27 cellular contexts compared by ENCODE assay signal in the genomic region with DNA sequence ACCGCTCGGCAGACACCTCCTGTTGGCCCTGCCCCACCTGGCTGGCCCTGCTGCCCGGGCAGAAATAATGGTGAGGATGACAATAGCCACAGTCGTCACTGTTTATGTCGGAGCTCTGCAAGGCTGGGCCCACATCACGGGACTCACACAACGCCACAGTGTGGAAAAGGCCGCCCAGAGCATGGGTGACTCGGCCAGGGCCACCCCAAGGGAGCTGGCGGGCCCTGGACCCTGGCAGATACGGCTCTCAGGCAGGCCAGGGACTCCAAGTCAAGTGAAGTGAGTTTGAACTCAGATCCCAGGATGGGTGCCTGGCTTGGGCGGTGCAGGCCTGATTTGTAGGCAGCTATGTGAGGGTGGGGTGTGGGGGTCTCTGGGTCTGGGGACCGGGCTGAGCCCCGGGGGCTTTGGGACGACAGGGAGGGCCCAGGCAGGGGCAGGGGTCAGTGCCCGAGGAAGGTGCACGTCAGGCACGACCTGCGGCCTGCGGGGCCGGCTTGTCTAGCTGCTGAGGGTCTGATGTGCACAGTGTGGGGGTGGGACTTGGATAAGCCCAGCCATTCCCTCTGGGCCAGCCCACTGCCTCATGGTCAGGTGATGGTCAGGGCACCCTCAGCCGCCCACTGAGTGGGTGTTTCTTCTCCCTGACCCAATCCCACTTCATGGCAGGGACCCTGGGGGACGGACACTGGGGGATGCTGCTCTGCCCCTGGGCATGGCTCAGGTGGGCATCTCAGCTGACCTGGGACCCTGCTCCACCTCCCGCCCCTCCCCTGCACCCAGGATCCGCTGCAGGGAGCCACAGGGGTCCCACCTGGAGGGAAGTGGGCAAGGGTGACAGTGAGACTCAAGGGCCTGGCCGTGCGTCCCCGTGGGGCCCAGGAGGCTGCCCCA. TPM values are rescaled to one million over a fixed set of nuclear protein-coding genes. Genes with fewer than 3 reads are reported as not detected.
A peak's percentile ranks its signal among the peaks of the same experiment; 100 is the strongest.
DNase-seq lines count a peak whose midpoint lies in the region; ATAC-seq, FAIRE-seq and TF ChIP-seq lines count a peak whose summit lies in the region.
"Had no signal": no experiment of that assay in that cellular context is flagged by ENCODE, and none has a peak within 500 bp of the region (broad histone marks: within the 10 kb centered on the region; RNA-seq: fewer than 3 reads in every experiment).

No MANE protein-coding gene starts in this region.

- BruUV-seq in HCT116 (replicated peaks; lab: Mats Ljungman, UMichigan) = no TSS peak

- CTCF ChIA-PET in HCT116 (lab: Charles Lee) = no interaction called here

- TF ChIP-seq RAD21 in HCT116 (IDR thresholded peaks at IDR 0.05; ENCODE audit: low read depth) = no peak

- dilution Hi-C loops in keratinocyte (cut with MboI; ENCODE audit: extremely low pct_ligation_motif_present, low sequenced_read_pairs) = no loop called here

- H3K9me3 Mint-ChIP-seq in stimulated activated effector memory CD8-positive, alpha-beta T cell treated with anti-CD3 and anti-CD28 coated beads, Interleukin-12 subunit alpha, Interleukin-12 subunit beta, amount 100 ng/mL, for 72 hours = no peaks in the 10 kb centered on the region
- H3K9me3 Mint-ChIP-seq: activated CD4-positive, alpha-beta T cell treated with anti-CD3 and anti-CD28 coated beads, Interleukin-2, amount 10 ng/mL, durations not matched to agents 24 days and 14 days; dendritic cell treated with granulocyte-macrophage colony-stimulating factor and Interleukin-4, amounts not matched to agents 40 ng/mL and 50 ng/mL, for 4 days; naive thymus-derived CD8-positive, alpha-beta T cell had no signal

- peaks cover 16% of the 10 kb centered on the region for H3K4me1 Mint-ChIP-seq in stimulated activated effector memory CD8-positive, alpha-beta T cell treated with anti-CD3 and anti-CD28 coated beads, Interleukin-12 subunit alpha, Interleukin-12 subunit beta, amount 100 ng/mL, for 72 hours

- H3K9me3 ChIP-seq in HCT116 (ENCODE audit: control insufficient read depth in 1 of 2, insufficient read depth in 1 of 2, low read depth in 1 of 2, low read length in 2 of 2) (no peaks in the 10 kb centered on the region), RWPE2 (ENCODE audit: severe bottlenecking) (no peaks in the 10 kb centered on the region), keratinocyte (ENCODE audit: control insufficient read depth, low read depth, low read length) (no peaks in the 10 kb centered on the region)
- H3K9me3 ChIP-seq: BLaER1, Caco-2, pancreas had no signal

- H3K4me1 ChIP-seq in HCT116 (ENCODE audit: control insufficient read depth in 1 of 2, insufficient read depth in 2 of 2, low read length in 2 of 2) (peaks cover 36 to 61% of the 10 kb centered on the region in 2 experiments), RWPE2 (ENCODE audit: insufficient read depth, poor library complexity, severe bottlenecking) (peaks cover 13% of the 10 kb centered on the region), keratinocyte (ENCODE audit: control insufficient read depth, extremely low read depth, insufficient read depth, low read length) (peaks cover 18% of the 10 kb centered on the region)
- H3K4me1 ChIP-seq: pancreas had no signal

- H3K27ac Mint-ChIP-seq in stimulated activated effector memory CD8-positive, alpha-beta T cell treated with anti-CD3 and anti-CD28 coated beads, Interleukin-12 subunit alpha, Interleukin-12 subunit beta, amount 100 ng/mL, for 72 hours = peak overlapping the region; percentile 73
- H3K27ac Mint-ChIP-seq: activated CD4-positive, alpha-beta T cell treated with anti-CD3 and anti-CD28 coated beads, Interleukin-2, amount 10 ng/mL, durations not matched to agents 24 days and 14 days; activated CD8-positive, alpha-beta memory T cell treated with anti-CD3 and anti-CD28 coated beads, Interleukin-2, amount 10 ng/mL, durations not matched to agents 7 days and 5 days; dendritic cell treated with granulocyte-macrophage colony-stimulating factor and Interleukin-4, amounts not matched to agents 40 ng/mL and 50 ng/mL, for 4 days; naive thymus-derived CD8-positive, alpha-beta T cell had no signal

- TF ChIP-seq POLR2A in HCT116 (IDR thresholded peaks at IDR 0.05; ENCODE audit: borderline replicate concordance, extremely low read depth, insufficient read depth, insufficient read length) = no peak

- H3K27ac ChIP-seq in HCT116 (ENCODE audit: low read depth, low read length) = peak overlapping the region; percentile 91
- H3K27ac ChIP-seq in RWPE2 (ENCODE audit: poor library complexity, severe bottlenecking) = peak overlapping the region; percentile 6
- no peak overlapping the region for H3K27ac ChIP-seq in keratinocyte (ENCODE audit: control insufficient read depth, insufficient read depth, low read length)
- H3K27ac ChIP-seq: BLaER1, WERI-Rb-1 had no signal

- H3K4me2 ChIP-seq in HCT116 (ENCODE audit: low read length) (peak overlapping the region; percentile 98), keratinocyte (ENCODE audit: control insufficient read depth, extremely low read depth, insufficient read depth, low read depth, low read length) (peak overlapping the region; percentile 56)
- H3K4me2 ChIP-seq: BLaER1 had no signal

- H3K79me2 ChIP-seq in HCT116 (ENCODE audit: insufficient read depth, low read length) (peaks cover 3% of the 10 kb centered on the region; the same call in 1 of the 2 replicates), keratinocyte (ENCODE audit: control insufficient read depth, insufficient read depth, low read length) (no peaks in the 10 kb centered on the region)

- POLR2A ChIA-PET in HCT116 (lab: Charles Lee) = interaction anchor here (1.2 kb wide), 1 partner anchor 9 kb away, joined by 11 read pairs; no protein-coding TSS in a partner anchor

- RAD21 ChIA-PET in HCT116 (lab: Charles Lee; ENCODE audit: low non-redundant PET in 1 of 2, low total read pairs in 2 of 2, uncharacterized antibody in 2 of 2, unreplicated experiment in 2 of 2) = no interaction called here

- ATAC-seq in HCT116 = no peak
- ATAC-seq in RWPE2 (ENCODE audit: low read depth) = no peak
- ATAC-seq in stimulated activated effector memory CD8-positive, alpha-beta T cell treated with anti-CD3 and anti-CD28 coated beads, Interleukin-12 subunit alpha, Interleukin-12 subunit beta, amount 100 ng/mL, for 72 hours = no peak
- ATAC-seq: activated CD8-positive, alpha-beta memory T cell treated with anti-CD3 and anti-CD28 coated beads, Interleukin-2, amount 10 ng/mL, durations not matched to agents 7 days and 5 days; naive thymus-derived CD8-positive, alpha-beta T cell; sciatic nerve had no signal

- DNase-seq in HCT116 (ENCODE audit: low read depth, low spot score) (no peak), RWPE2 (ENCODE audit: low spot score) (peak; percentile 69), keratinocyte (ENCODE audit: low read depth, low spot score) (no peak), G401 (ENCODE audit: low spot score) (no peak)
- no peak for DNase-seq in stimulated activated effector memory CD8-positive, alpha-beta T cell treated with anti-CD3 and anti-CD28 coated beads, Interleukin-12 subunit alpha, Interleukin-12 subunit beta, amount 100 ng/mL, for 72 hours (ENCODE audit: low spot score in 2 of 2)
- DNase-seq in stimulated activated naive CD4-positive, alpha-beta T cell (lab: John Stamatoyannopoulos, UW) = no peak
- no peak for DNase-seq in stimulated activated CD4-positive, alpha-beta T cell treated with anti-CD3 and anti-CD28 coated beads, Interleukin-4, amount 100 ng/mL, for 24 hours
- DNase-seq: activated CD4-positive, alpha-beta T cell treated with anti-CD3 and anti-CD28 coated beads, Interleukin-2, amount 10 ng/mL, durations not matched to agents 24 days and 14 days; activated CD8-positive, alpha-beta memory T cell treated with anti-CD3 and anti-CD28 coated beads, Interleukin-2, amount 10 ng/mL, durations not matched to agents 7 days and 5 days; activated naive CD4-positive, alpha-beta T cell treated with anti-CD3 and anti-CD28 coated beads, Interleukin-2, amount 50 U/mL, for 16 hours; amygdala; GOT3; Karpas-422; NCI-H1694 treated with DMSO at 0.1 percent for 48 hours; NCI-H2171 treated with DMSO at 0.1 percent for 48 hours; stimulated activated CD4-positive, alpha-beta T cell treated with anti-CD3 and anti-CD28 coated beads, Interleukin-15, amount 100 ng/mL, for 24 hours; WERI-Rb-1 had no signal

- FAIRE-seq in keratinocyte (lab: Jason Lieb, UNC) = no peak
- FAIRE-seq: bronchial epithelial cell, GM12891, pancreas had no signal

- in situ Hi-C loops in G401 (cut with HindIII; ENCODE audit: low sequenced_read_pairs) = no loop called here

- H3K36me3 ChIP-seq in HCT116 (ENCODE audit: control insufficient read depth in 1 of 2, insufficient read depth in 2 of 2, low read length in 2 of 2) = no peaks in the 10 kb centered on the region
- H3K36me3 ChIP-seq in RWPE2 (ENCODE audit: low read depth) = no peaks in the 10 kb centered on the region
- no peaks in the 10 kb centered on the region for H3K36me3 ChIP-seq in keratinocyte (ENCODE audit: control insufficient read depth in 2 of 2, extremely low read depth in 1 of 2, insufficient read depth in 2 of 2, low read length in 2 of 2)
- H3K36me3 ChIP-seq: BLaER1, pancreas, WERI-Rb-1 had no signal

- no peak overlapping the region for H2AFZ ChIP-seq in HCT116 (ENCODE audit: low read depth, low read length, poor library complexity, severe bottlenecking)
- H2AFZ ChIP-seq in keratinocyte (ENCODE audit: control insufficient read depth, low read length) = no peak overlapping the region

- H3K4me3 ChIP-seq in HCT116 (replicated peaks in 1 of 2; ENCODE audit: low read depth in 1 of 2, low read length in 2 of 2) = peak overlapping the region; percentile 63 to 70
- peak overlapping the region; percentile 8 for H3K4me3 ChIP-seq in RWPE2 (ENCODE audit: severe bottlenecking)
- no peak overlapping the region for H3K4me3 ChIP-seq in keratinocyte (ENCODE audit: control insufficient read depth in 2 of 3, extremely low read depth in 1 of 3, insufficient read depth in 2 of 3, low read depth in 1 of 3, low read length in 3 of 3)
- H3K4me3 ChIP-seq: BLaER1, pancreas had no signal

- H4K20me1 ChIP-seq in HCT116 (ENCODE audit: insufficient read depth) = no peaks in the 10 kb centered on the region
- no peaks in the 10 kb centered on the region for H4K20me1 ChIP-seq in keratinocyte (ENCODE audit: control insufficient read depth, extremely low read depth, insufficient read depth, low read length)

- peaks cover 11% of the 10 kb centered on the region for H3K36me3 Mint-ChIP-seq in stimulated activated effector memory CD8-positive, alpha-beta T cell treated with anti-CD3 and anti-CD28 coated beads, Interleukin-12 subunit alpha, Interleukin-12 subunit beta, amount 100 ng/mL, for 72 hours
- H3K36me3 Mint-ChIP-seq: activated CD8-positive, alpha-beta memory T cell treated with anti-CD3 and anti-CD28 coated beads, Interleukin-2, amount 10 ng/mL, durations not matched to agents 7 days and 5 days; naive thymus-derived CD8-positive, alpha-beta T cell had no signal

- no peaks in the 10 kb centered on the region for H3K9me2 ChIP-seq in HCT116 (ENCODE audit: insufficient read depth)

- H3K27me3 ChIP-seq in HCT116 (ENCODE audit: insufficient read depth, low read length) (no peaks in the 10 kb centered on the region), RWPE2 (ENCODE audit: insufficient read depth, poor library complexity, severe bottlenecking) (no peaks in the 10 kb centered on the region), keratinocyte (ENCODE audit: control insufficient read depth, extremely low read depth, insufficient read depth, low read length) (peaks cover 15% of the 10 kb centered on the region)
- H3K27me3 ChIP-seq: pancreas had no signal

- intact Hi-C loops in HCT116 (cut with micrococcal nuclease) = loop anchor here (5.0 kb wide), 1 partner anchor 274 kb away; a partner anchor contains a TSS

- peak overlapping the region; percentile 82 for H3K9ac ChIP-seq in HCT116 (ENCODE audit: low read length)
- peak overlapping the region; percentile 22 for H3K9ac ChIP-seq in keratinocyte (ENCODE audit: control insufficient read depth, extremely low read depth, insufficient read depth, low read length)
- H3K9ac ChIP-seq: BLaER1 had no signal

- H3K4me3 Mint-ChIP-seq in stimulated activated effector memory CD8-positive, alpha-beta T cell treated with anti-CD3 and anti-CD28 coated beads, Interleukin-12 subunit alpha, Interleukin-12 subunit beta, amount 100 ng/mL, for 72 hours = no peak overlapping the region
- H3K4me3 Mint-ChIP-seq: activated CD4-positive, alpha-beta T cell treated with anti-CD3 and anti-CD28 coated beads, Interleukin-2, amount 10 ng/mL, durations not matched to agents 24 days and 14 days; activated CD8-positive, alpha-beta memory T cell treated with anti-CD3 and anti-CD28 coated beads, Interleukin-2, amount 10 ng/mL, durations not matched to agents 7 days and 5 days; dendritic cell treated with granulocyte-macrophage colony-stimulating factor and Interleukin-4, amounts not matched to agents 40 ng/mL and 50 ng/mL, for 4 days; naive thymus-derived CD8-positive, alpha-beta T cell had no signal

- no peak for TF ChIP-seq CTCF in HCT116 (IDR thresholded peaks at IDR 0.05 in 2 of 3, conservative IDR thresholded peaks at IDR 0.05 in 1 of 3; ENCODE audit: borderline replicate concordance in 1 of 3, insufficient read depth in 1 of 3, low read depth in 2 of 3, low read length in 2 of 3)
- no peak for TF ChIP-seq CTCF in RWPE2 (IDR thresholded peaks at IDR 0.05; ENCODE audit: poor library complexity, severe bottlenecking)
- TF ChIP-seq CTCF in keratinocyte (optimal IDR thresholded peaks at IDR 0.05 in 1 of 3, IDR thresholded peaks at IDR 0.05 in 1 of 3, conservative IDR thresholded peaks at IDR 0.05 in 1 of 3; ENCODE audit: extremely low read depth in 1 of 3, insufficient read depth in 2 of 3, low read length in 3 of 3) = no peak

- H3K9me1 ChIP-seq in keratinocyte (ENCODE audit: control insufficient read depth, extremely low read depth, insufficient read depth, low read length) = no peaks in the 10 kb centered on the region

RNA-seq across cellular contexts. Expression of a gene that starts 1.0 kb away (rescaled TPM):
- 6.3 TPM for total RNA-seq in HCT116 (2021; ENCODE audit: unreplicated experiment)
- polyA plus RNA-seq in HCT116 (2012) = 8.6 and 8.7 TPM in 2 replicates
- 0.22 to 0.45 TPM (median 0.32 TPM) in 3 replicates for polyA plus RNA-seq in keratinocyte
- 3.1 TPM for polyA plus RNA-seq in keratinocyte (2011; ENCODE audit: low read depth)
- polyA plus RNA-seq in keratinocyte (2011; cell fraction: cytosol; rRNA removed) = 0.27 and 0.56 TPM in 2 replicates
- 0.90 and 0.99 TPM in 2 replicates for polyA plus RNA-seq in keratinocyte (2011; cell fraction: nucleus; rRNA removed)
- 0.29 and 19.8 TPM in 2 replicates for polyA plus RNA-seq in keratinocyte (2012; ENCODE audit: low replicate concordance)
- 0.56 TPM in 1 of 3 replicates, not detected in the others for polyA minus RNA-seq in keratinocyte
- polyA minus RNA-seq in keratinocyte (2011; cell fraction: cytosol; rRNA and poly(A)+ RNA removed) = not detected
- polyA minus RNA-seq in keratinocyte (2011; cell fraction: nucleus; rRNA and poly(A)+ RNA removed) = 1.2 and 1.8 TPM in 2 replicates
- total RNA-seq in G401 (2014; rRNA removed; shearing (Covaris generic)) = 3.5 and 4.3 TPM in 2 replicates
- total RNA-seq: activated CD4-positive, alpha-beta T cell treated with anti-CD3 and anti-CD28 coated beads, Interleukin-2, amount 10 ng/mL, durations not matched to agents 24 days and 14 days; activated CD8-positive, alpha-beta memory T cell treated with anti-CD3 and anti-CD28 coated beads, Interleukin-2, amount 10 ng/mL, durations not matched to agents 7 days and 5 days; mesenteric fat pad; naive thymus-derived CD8-positive, alpha-beta T cell; sciatic nerve; T-helper 2 cell treated with Interferon-gamma antibody and Interleukin-4, amounts not matched to agents 100 ng/mL and 5 ng/mL, for 36 hours had no signal
- polyA plus RNA-seq: naive thymus-derived CD8-positive, alpha-beta T cell had no signal

RNA-seq across cellular contexts. Expression of a gene that starts 42.8 kb away (rescaled TPM):
- total RNA-seq in HCT116 (2021; ENCODE audit: unreplicated experiment) = 22.7 TPM
- polyA plus RNA-seq in HCT116 (2012) = 11.0 and 13.4 TPM in 2 replicates
- 6.1 to 8.8 TPM (median 8.0 TPM) in 3 replicates for polyA plus RNA-seq in keratinocyte
- polyA plus RNA-seq in keratinocyte (2011; ENCODE audit: low read depth) = 3.2 TPM
- polyA plus RNA-seq in keratinocyte (2011; cell fraction: cytosol; rRNA removed) = 3.5 and 10.1 TPM in 2 replicates
- polyA plus RNA-seq in keratinocyte (2011; cell fraction: nucleus; rRNA removed) = 19.2 and 30.8 TPM in 2 replicates
- 9.8 and 11.1 TPM in 2 replicates for polyA plus RNA-seq in keratinocyte (2012; ENCODE audit: low replicate concordance)
- polyA minus RNA-seq in keratinocyte = 2.4 to 4.1 TPM (median 3.7 TPM) in 3 replicates
- 8.4 TPM for polyA minus RNA-seq in keratinocyte (2011; cell fraction: cytosol; rRNA and poly(A)+ RNA removed)
- 9.0 and 9.5 TPM in 2 replicates for polyA minus RNA-seq in keratinocyte (2011; cell fraction: nucleus; rRNA and poly(A)+ RNA removed)
- 11.9 and 17.1 TPM in 2 replicates for total RNA-seq in G401 (2014; rRNA removed; shearing (Covaris generic))

RNA-seq across cellular contexts. Expression of a gene that starts 53.2 kb away (rescaled TPM):
- total RNA-seq in HCT116 (2021; ENCODE audit: unreplicated experiment) = 134 TPM
- polyA plus RNA-seq in HCT116 (2012) = 71.3 and 82.2 TPM in 2 replicates
- polyA plus RNA-seq in keratinocyte = 72.4 to 128 TPM (median 115 TPM) in 3 replicates
- 39.1 TPM for polyA plus RNA-seq in keratinocyte (2011; ENCODE audit: low read depth)
- polyA plus RNA-seq in keratinocyte (2011; cell fraction: cytosol; rRNA removed) = 16.3 and 42.4 TPM in 2 replicates
- polyA plus RNA-seq in keratinocyte (2011; cell fraction: nucleus; rRNA removed) = 502 and 631 TPM in 2 replicates
- 81.1 and 250 TPM in 2 replicates for polyA plus RNA-seq in keratinocyte (2012; ENCODE audit: low replicate concordance)
- 138 to 307 TPM (median 166 TPM) in 3 replicates for polyA minus RNA-seq in keratinocyte
- polyA minus RNA-seq in keratinocyte (2011; cell fraction: cytosol; rRNA and poly(A)+ RNA removed) = 279 TPM
- 641 and 796 TPM in 2 replicates for polyA minus RNA-seq in keratinocyte (2011; cell fraction: nucleus; rRNA and poly(A)+ RNA removed)
- 103 and 106 TPM in 2 replicates for total RNA-seq in G401 (2014; rRNA removed; shearing (Covaris generic))

RNA-seq across cellular contexts. Expression of a gene that starts 59.8 kb away (rescaled TPM):
- 140 TPM for total RNA-seq in HCT116 (2021; ENCODE audit: unreplicated experiment)
- 209 and 352 TPM in 2 replicates for polyA plus RNA-seq in HCT116 (2012)
- polyA plus RNA-seq in keratinocyte = 222 to 711 TPM (median 246 TPM) in 3 replicates
- 26.1 TPM for polyA plus RNA-seq in keratinocyte (2011; ENCODE audit: low read depth)
- polyA plus RNA-seq in keratinocyte (2011; cell fraction: cytosol; rRNA removed) = 145 and 468 TPM in 2 replicates
- 104 and 161 TPM in 2 replicates for polyA plus RNA-seq in keratinocyte (2011; cell fraction: nucleus; rRNA removed)
- 16.6 and 445 TPM in 2 replicates for polyA plus RNA-seq in keratinocyte (2012; ENCODE audit: low replicate concordance)
- 93.8 to 242 TPM (median 129 TPM) in 3 replicates for polyA minus RNA-seq in keratinocyte
- polyA minus RNA-seq in keratinocyte (2011; cell fraction: cytosol; rRNA and poly(A)+ RNA removed) = 327 TPM
- 62.5 and 82.8 TPM in 2 replicates for polyA minus RNA-seq in keratinocyte (2011; cell fraction: nucleus; rRNA and poly(A)+ RNA removed)
- 213 and 304 TPM in 2 replicates for total RNA-seq in G401 (2014; rRNA removed; shearing (Covaris generic))

Comparison
In these comparisons a context has a peak if more than half of its experiments do, and no peak if none do; other contexts are left out.
1. H3K4me3 ChIP-seq: peak in HCT116 (2 of 2) and RWPE2 (single experiment); none in keratinocyte (0 of 3).